8 cellular contexts compared by ENCODE assay signal in the genomic region with DNA sequence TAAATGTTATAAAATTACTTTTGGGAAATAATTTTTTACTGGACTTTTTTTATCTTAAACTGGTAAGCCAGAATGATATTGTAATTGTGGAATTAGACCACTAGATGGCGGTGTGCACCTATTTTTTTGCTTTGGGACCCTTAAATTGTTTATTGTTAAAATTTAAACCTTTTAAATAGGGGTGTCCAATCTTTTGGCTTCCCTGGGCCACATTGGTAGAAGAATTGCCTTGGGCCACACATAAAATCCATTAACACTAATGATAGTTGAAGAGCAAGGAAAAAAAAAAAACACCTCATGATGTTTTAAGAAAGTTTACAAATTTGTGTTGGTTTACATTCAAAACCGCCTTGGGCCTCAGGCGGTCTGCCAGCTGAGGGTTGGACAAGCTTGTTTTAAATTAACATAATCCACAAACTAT. TPM values are rescaled to one million over a fixed set of nuclear protein-coding genes. Genes with fewer than 3 reads are reported as not detected.
A peak's percentile ranks its signal among the peaks of the same experiment; 100 is the strongest.
DNase-seq lines count a peak whose midpoint lies in the region; ATAC-seq and TF ChIP-seq lines count a peak whose summit lies in the region.

No MANE protein-coding gene starts in this region.

- no peaks in the 10 kb centered on the region for H3K4me1 ChIP-seq in suprapubic skin

- H3K27me3 ChIP-seq in BJ (ENCODE audit: control insufficient read depth, insufficient read depth, low read length) (no peaks in the 10 kb centered on the region; the same call in 1 of the 2 replicates), suprapubic skin (peaks cover 39% of the 10 kb centered on the region)

- no peaks in the 10 kb centered on the region for H3K36me3 ChIP-seq in BJ (ENCODE audit: control insufficient read depth, insufficient read depth, low read length)
- no peaks in the 10 kb centered on the region for H3K36me3 ChIP-seq in SK-N-MC (ENCODE audit: insufficient read depth, low read length)
- no peaks in the 10 kb centered on the region for H3K36me3 ChIP-seq in suprapubic skin

- POLR2A ChIA-PET in BJ (lab: Charles Lee), result no interaction called here

- 25% methylated on average over 3 of the region's 3 CpGs for WGBS in suprapubic skin

- H3K4me3 ChIP-seq in BJ (ENCODE audit: low read depth, low read length) (no peak overlapping the region), SK-N-MC (no peak overlapping the region), fibroblast of villous mesenchyme (ENCODE audit: low read depth, low read length) (no peak overlapping the region), suprapubic skin (no peak overlapping the region)

- no peak for TF ChIP-seq EP300 in suprapubic skin (IDR thresholded peaks at IDR 0.05)

- no peak overlapping the region for H3K27ac ChIP-seq in SK-N-MC
- H3K27ac ChIP-seq in suprapubic skin, result no peak overlapping the region

- TF ChIP-seq POLR2A in suprapubic skin (IDR thresholded peaks at IDR 0.05), result no peak

- TF ChIP-seq CTCF in BJ (IDR thresholded peaks at IDR 0.05; ENCODE audit: insufficient read depth, low read depth, low read length), result peak; percentile 57
- TF ChIP-seq CTCF in GM20000 (IDR thresholded peaks at IDR 0.05; ENCODE audit: extremely low read depth, missing control alignments), result peak; percentile 43
- peak; percentile 59 for TF ChIP-seq CTCF in fibroblast of villous mesenchyme (IDR thresholded peaks at IDR 0.05; ENCODE audit: insufficient read depth, low read depth, low read length)
- TF ChIP-seq CTCF in suprapubic skin (IDR thresholded peaks at IDR 0.05), result peak; percentile 26 to 53

- ATAC-seq in GM19467 (IDR thresholded peaks at IDR 0.05; ENCODE audit: unreplicated experiment) (no peak), HG02798 (IDR thresholded peaks at IDR 0.05; ENCODE audit: poor library complexity, unreplicated experiment) (no peak), HG02938 (IDR thresholded peaks at IDR 0.05; ENCODE audit: unreplicated experiment) (no peak)

- H3K9me3 ChIP-seq in SK-N-MC (ENCODE audit: low read depth, low read length) (no peaks in the 10 kb centered on the region), suprapubic skin (no peaks in the 10 kb centered on the region)

- CTCF ChIA-PET in BJ (lab: Yijun Ruan, JAX), result interaction anchor here (0.9 to 3.5 kb wide), 9 partner anchors 11 to 1294 kb away, joined by 3 to 20 read pairs (median 6); no protein-coding TSS in a partner anchor

- no peak overlapping the region for H3K9ac ChIP-seq in SK-N-MC (ENCODE audit: insufficient read length)

- DNase-seq in BJ (ENCODE audit: low read depth) (no peak), GM20000 (ENCODE audit: low spot score) (peak; percentile 35), SK-N-MC (ENCODE audit: low read depth, low spot score) (peak; percentile 28), fibroblast of villous mesenchyme (ENCODE audit: low read depth) (peak; percentile 61), suprapubic skin (ENCODE audit: low spot score in 2 of 2) (no peak)

RNA-seq across cellular contexts. Expression of a gene that starts 28.4 kb away (rescaled TPM):
- polyA plus RNA-seq in BJ (2011; rRNA removed), result 0.07 TPM in 1 of 2 replicates, not detected in the other
- polyA minus RNA-seq in BJ (2011; rRNA and poly(A)+ RNA removed), result not detected in 2 replicates
- total RNA-seq in fibroblast of villous mesenchyme, result 0.43 and 0.64 TPM in 2 replicates
- 1 to 10 TPM; 4.6 to 9.7 (median 6.2) TPM for total RNA-seq in suprapubic skin

Comparison
In these comparisons a context has a peak if more than half of its experiments do, and no peak if none do; other contexts are left out.
1. DNase-seq: peak in GM20000 (single experiment), SK-N-MC (single experiment) and fibroblast of villous mesenchyme (single experiment); none in BJ (single experiment) and suprapubic skin (0 of 2).
2. Peak in every context shown above with its lines, with median percentiles within 50 percentile points of each other: CTCF ChIP-seq.